In the genomic region with DNA sequence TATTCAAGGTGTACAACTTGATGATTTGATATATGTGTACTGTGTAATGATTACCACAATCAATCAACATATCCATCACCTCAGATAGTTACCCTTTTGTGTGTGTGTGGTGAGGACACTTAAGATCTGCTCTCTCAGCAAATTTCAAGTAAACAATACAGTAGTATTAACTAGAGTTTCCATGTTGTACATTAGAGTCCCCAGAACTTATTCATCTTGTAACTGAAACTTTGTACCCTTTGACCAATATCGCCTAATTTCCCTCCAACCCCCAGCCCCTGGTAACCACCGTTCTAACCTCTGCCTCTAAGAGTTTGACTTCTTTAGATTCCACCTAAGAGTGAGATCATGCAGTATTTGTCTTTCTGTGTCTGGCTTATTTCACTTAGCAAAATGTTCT, we compare ENCODE assay signal across 24 cellular contexts. TPM values are rescaled to one million over a fixed set of nuclear protein-coding genes. Genes with fewer than 3 reads are reported as not detected.
DNase-seq lines count a peak whose midpoint lies in the region; ATAC-seq, FAIRE-seq and TF ChIP-seq lines count a peak whose summit lies in the region.
"Had no signal": no experiment of that assay in that cellular context is flagged by ENCODE, and none has a peak within 500 bp of the region (broad histone marks: within the 10 kb centered on the region; RNA-seq: fewer than 3 reads in every experiment).

No MANE protein-coding gene starts in this region.

- DNase-seq in GM12892 (ENCODE audit: insufficient read length) = no peak
- no peak for DNase-seq in AG08395 (ENCODE audit: low spot score)
- no peak for DNase-seq in foreskin keratinocyte
- no peak for DNase-seq in SKM-1 (lab: John Stamatoyannopoulos, UW; ENCODE audit: unreplicated experiment)
- no peak for DNase-seq in urothelium cell line (ENCODE audit: low spot score)
- DNase-seq: activated CD8-positive, alpha-beta T cell treated with anti-CD3 and anti-CD28 coated beads for 36 hours; activated naive CD8-positive, alpha-beta T cell treated with anti-CD3 and anti-CD28 coated beads, Interleukin-2, amount 10 ng/mL, durations not matched to agents 7 days and 5 days; CD4-positive, alpha-beta memory T cell; dermis blood vessel endothelial cell; DMS53; H7; MG63; NCI-H187; NCI-H510A; retina; stimulated activated CD4-positive, alpha-beta T cell treated with anti-CD3 and anti-CD28 coated beads, Interleukin-15, amount 100 ng/mL, for 24 hours; T-cell; upper lobe of right lung had no signal

- ATAC-seq in GM19023 (IDR thresholded peaks at IDR 0.05; ENCODE audit: unreplicated experiment) (peak; percentile 77), HG02852 (IDR thresholded peaks at IDR 0.05; ENCODE audit: unreplicated experiment) (peak; percentile 69), HG03469 (IDR thresholded peaks at IDR 0.05; ENCODE audit: unreplicated experiment) (peak; percentile 52), foreskin keratinocyte (no peak)
- ATAC-seq: activated CD8-positive, alpha-beta T cell treated with anti-CD3 and anti-CD28 coated beads for 36 hours; left lobe of liver; Right ventricle myocardium inferior; T-cell; upper lobe of right lung had no signal

- TF ChIP-seq CTCF in foreskin keratinocyte (conservative IDR thresholded peaks at IDR 0.05) = no peak

- H3K27ac ChIP-seq in foreskin keratinocyte = no peak overlapping the region
- H3K27ac ChIP-seq: upper lobe of right lung, VCaP had no signal

- TF ChIP-seq POLR2A in GM12892 (IDR thresholded peaks at IDR 0.05; ENCODE audit: low read depth, low read length) = no peak

- FAIRE-seq in GM12892 (lab: Jason Lieb, UNC) (peak; percentile 14), urothelium cell line (lab: Jason Lieb, UNC) (no peak)

- H3K4me1 ChIP-seq in foreskin keratinocyte = no peaks in the 10 kb centered on the region
- H3K4me1 ChIP-seq: upper lobe of right lung had no signal

- H3K27me3 ChIP-seq in foreskin keratinocyte = no peaks in the 10 kb centered on the region
- H3K27me3 ChIP-seq: MG63, upper lobe of right lung had no signal

RNA-seq across cellular contexts. Expression of a gene that starts 12.1 kb away (rescaled TPM):
- polyA plus RNA-seq in GM12892 (2012; ENCODE audit: missing spikeins) = 3.0 TPM
- total RNA-seq in foreskin keratinocyte = 6.2 and 6.7 TPM in 2 replicates
- 6.2 and 7.1 TPM in 2 replicates for polyA plus RNA-seq in foreskin keratinocyte

RNA-seq across cellular contexts. Expression of a gene that starts 51.1 kb away (rescaled TPM):
- 61.6 TPM for polyA plus RNA-seq in GM12892 (2012; ENCODE audit: missing spikeins)
- 70.2 and 79.8 TPM in 2 replicates for total RNA-seq in foreskin keratinocyte
- 58.7 and 68.0 TPM in 2 replicates for polyA plus RNA-seq in foreskin keratinocyte
